Comparison of ENCODE assay signal across 18 cellular contexts in genomic region chr2:216807861-216808272, GRCh38. TPM values are rescaled to one million over a fixed set of nuclear protein-coding genes. Genes with fewer than 3 reads are reported as not detected.
DNase-seq lines count a peak whose midpoint lies in the region; ATAC-seq, FAIRE-seq and TF ChIP-seq lines count a peak whose summit lies in the region.
"Had no signal": no experiment of that assay in that cellular context is flagged by ENCODE, and none has a peak within 500 bp of the region (broad histone marks: within the 10 kb centered on the region; RNA-seq: fewer than 3 reads in every experiment).

No MANE protein-coding gene starts in this region.

- H2BK5ac ChIP-seq in H1 (ENCODE audit: low read depth, low read length), result no peak overlapping the region

- H2BK120ac ChIP-seq in H1 (replicated peaks; ENCODE audit: low read depth, low read length), result no peak overlapping the region

- no peak overlapping the region for H2BK12ac ChIP-seq in H1 (ENCODE audit: low read depth, low read length)

- H3K27me3 Mint-ChIP-seq in activated CD4-positive, alpha-beta memory T cell treated with anti-CD3 and anti-CD28 coated beads for 36 hours, result no peaks in the 10 kb centered on the region
- H3K27me3 Mint-ChIP-seq: brain had no signal

- H3K4me3 Mint-ChIP-seq in activated CD4-positive, alpha-beta memory T cell treated with anti-CD3 and anti-CD28 coated beads for 36 hours, result no peak overlapping the region
- H3K4me3 Mint-ChIP-seq: brain, memory B cell had no signal

- no peak overlapping the region for H3K23ac ChIP-seq in H1 (ENCODE audit: insufficient read length)

- no peak overlapping the region for H4K5ac ChIP-seq in H1 (ENCODE audit: insufficient read length, low read depth, low read length)

- DNase-seq in DMS 273 (lab: John Stamatoyannopoulos, UW; ENCODE audit: unreplicated experiment) (peak; percentile 73), DMS 273 treated with DMSO at 0.1 percent for 48 hours (lab: John Stamatoyannopoulos, UW) (no peak), NCI-H2196 treated with DMSO at 0.1 percent for 48 hours (lab: John Stamatoyannopoulos, UW; ENCODE audit: unreplicated experiment) (peak; percentile 84), H1 (ENCODE audit: low read depth in 1 of 2, low spot score in 2 of 2) (no peak), sciatic nerve (ENCODE audit: low spot score) (no peak), body of pancreas (no peak), DMS114 treated with DMSO at 0.1 percent for 48 hours (lab: John Stamatoyannopoulos, UW; ENCODE audit: unreplicated experiment) (no peak)
- DNase-seq in activated CD4-positive, alpha-beta memory T cell treated with anti-CD3 and anti-CD28 coated beads for 36 hours, result no peak
- DNase-seq: Caco-2, hippocampal formation, KBM-7 had no signal

- H2AK5ac ChIP-seq in H1 (ENCODE audit: low read depth, low read length), result no peak overlapping the region

- H3K79me2 ChIP-seq in H1 (ENCODE audit: control insufficient read depth in 1 of 2, insufficient read depth in 2 of 2, low read length in 2 of 2), result no peaks in the 10 kb centered on the region

- no peak overlapping the region for H2BK20ac ChIP-seq in H1 (ENCODE audit: low read length)

- no peak overlapping the region for H3K18ac ChIP-seq in H1 (ENCODE audit: extremely low read depth, low read length)

- peaks cover 8% of the 10 kb centered on the region for H3K23me2 ChIP-seq in H1 (ENCODE audit: low read depth, low read length)

- no peak overlapping the region for H3K9ac ChIP-seq in H1 (replicated peaks in 1 of 4; ENCODE audit: extremely low read depth in 1 of 4, low read depth in 3 of 4, low read length in 3 of 4)

- no peak overlapping the region for H3K4me2 ChIP-seq in H1 (ENCODE audit: insufficient read depth in 1 of 2, low read depth in 2 of 2, low read length in 2 of 2)

- H3K56ac ChIP-seq in H1 (replicated peaks; ENCODE audit: insufficient read length, low read depth, low read length), result no peak overlapping the region

- H3K14ac ChIP-seq in H1 (ENCODE audit: insufficient read length), result no peak overlapping the region

- no peaks in the 10 kb centered on the region for H3K36me3 Mint-ChIP-seq in activated CD4-positive, alpha-beta memory T cell treated with anti-CD3 and anti-CD28 coated beads for 36 hours
- H3K36me3 Mint-ChIP-seq: brain, memory B cell had no signal

- no peak overlapping the region for H3K4ac ChIP-seq in H1 (replicated peaks; ENCODE audit: insufficient read length, low read depth, low read length)

- WGBS in H1 (ENCODE audit: extremely low coverage in 1 of 2, insufficient coverage in 1 of 2, insufficient read length in 1 of 2, insufficient replicate concordance in 2 of 2, low coverage in 1 of 2, low lambda C conversion rate in 2 of 2, missing lambda C conversion rate in 1 of 2), 2 experiments, result 92% methylated on average over 7 of the region's 7 CpGs; no CpG with 5 or more reads in 1 of the 2 experiments
- 80 to 83% methylated on average over 6 to 7 of the region's 7 CpGs for WGBS in body of pancreas, 2 donors

- intact Hi-C loops in sciatic nerve (cut with DNase I), result no loop called here
- intact Hi-C loops in body of pancreas (cut with DNase I), result no loop called here
- intact Hi-C loops in activated CD4-positive, alpha-beta memory T cell treated with anti-CD3 and anti-CD28 coated beads for 36 hours (cut with micrococcal nuclease), result no loop called here

- H3K79me1 ChIP-seq in H1 (ENCODE audit: low read depth, low read length), result no peaks in the 10 kb centered on the region

- FAIRE-seq in H1 (lab: Jason Lieb, UNC), result no peak

- H3K9me3 ChIP-seq in H1 (ENCODE audit: insufficient read depth in 2 of 2, low read depth in 1 of 2, low read length in 1 of 2), result no peaks in the 10 kb centered on the region
- no peaks in the 10 kb centered on the region for H3K9me3 ChIP-seq in body of pancreas
- H3K9me3 ChIP-seq: Caco-2, tibial nerve had no signal

- POLR2A ChIA-PET in H1 (lab: Charles Lee; ENCODE audit: partially characterized antibody), result no interaction called here
- POLR2A ChIA-PET in activated CD4-positive, alpha-beta memory T cell treated with anti-CD3 and anti-CD28 coated beads for 36 hours (lab: Charles Lee), result no interaction called here

- H3K9me3 Mint-ChIP-seq in activated CD4-positive, alpha-beta memory T cell treated with anti-CD3 and anti-CD28 coated beads for 36 hours, result no peaks in the 10 kb centered on the region
- H3K9me3 Mint-ChIP-seq: activated T-helper 2 cell treated with anti-CD3 and anti-CD28 coated beads, Interferon-gamma antibody, Interleukin-2, Interleukin-4, amounts not matched to agents 10 μg/mL and 5 μg/mL and 100 μg/mL, durations not matched to agents 14 hours and 24 hours and 36 hours had no signal

- H2AFZ ChIP-seq in H1 (ENCODE audit: low read length), result 0 out of 2 replicates have a peak overlapping the region, but pooled peaks have one; percentile 1

- no peak overlapping the region for H4K91ac ChIP-seq in H1 (replicated peaks; ENCODE audit: insufficient read length, low read length)

- TF ChIP-seq POLR2A in H1 (IDR thresholded peaks at IDR 0.05; ENCODE audit: control extremely low read depth in 1 of 2, low read depth in 2 of 2, low read length in 2 of 2), result no peak
- no peak for TF ChIP-seq POLR2A in body of pancreas (IDR thresholded peaks at IDR 0.05)

- H3K36me3 ChIP-seq in H1 (ENCODE audit: control insufficient read depth in 2 of 4, insufficient read depth in 4 of 4, low read length in 3 of 4) (no peaks in the 10 kb centered on the region), body of pancreas (replicated peaks in 1 of 2; ENCODE audit: insufficient read depth in 1 of 2, low read depth in 2 of 2) (no peaks in the 10 kb centered on the region)
- H3K36me3 ChIP-seq: tibial nerve had no signal

- no peaks in the 10 kb centered on the region for H3K4me1 Mint-ChIP-seq in activated CD4-positive, alpha-beta memory T cell treated with anti-CD3 and anti-CD28 coated beads for 36 hours (ENCODE audit: low read depth)
- H3K4me1 Mint-ChIP-seq: memory B cell had no signal

- CTCF ChIA-PET in H1 (lab: Charles Lee; ENCODE audit: partially characterized antibody), result interaction anchor here (0.5 to 1.7 kb wide), 4 partner anchors 15 to 836 kb away, joined by 3 to 7 read pairs (median 4); no protein-coding TSS in a partner anchor
- CTCF ChIA-PET in activated CD4-positive, alpha-beta memory T cell treated with anti-CD3 and anti-CD28 coated beads for 36 hours (lab: Charles Lee), result no interaction called here

- TF ChIP-seq EP300 in H1 (IDR thresholded peaks at IDR 0.05; ENCODE audit: borderline replicate concordance in 1 of 2, low read depth in 2 of 2, low read length in 2 of 2), result no peak

- peaks cover 0 to 4% of the 10 kb centered on the region in 2 experiments for H4K20me1 ChIP-seq in H1 (replicated peaks in 1 of 2; ENCODE audit: control insufficient read depth in 1 of 2, insufficient read depth in 2 of 2, low read length in 2 of 2)

- H3K27me3 ChIP-seq in H1 (replicated peaks in 1 of 4; ENCODE audit: control insufficient read depth in 3 of 4, extremely low read depth in 1 of 4, insufficient read depth in 3 of 4, low read length in 3 of 4), result no peaks in the 10 kb centered on the region
- no peaks in the 10 kb centered on the region for H3K27me3 ChIP-seq in body of pancreas
- H3K27me3 ChIP-seq: tibial nerve had no signal

- TF ChIP-seq RAD21 in H1 (IDR thresholded peaks at IDR 0.05 in 1 of 2, conservative IDR thresholded peaks at IDR 0.05 in 1 of 2; ENCODE audit: low read depth in 2 of 2, low read length in 2 of 2), result no peak

- TF ChIP-seq CTCF in H1 (IDR thresholded peaks at IDR 0.05; ENCODE audit: control extremely low read depth in 1 of 3, insufficient read depth in 1 of 3, low read depth in 1 of 3, low read length in 3 of 3), result no peak
- no peak for TF ChIP-seq CTCF in body of pancreas (IDR thresholded peaks at IDR 0.05)

- H4K8ac ChIP-seq in H1 (ENCODE audit: extremely low read depth, insufficient read depth, low read length), result no peak overlapping the region

- H2BK15ac ChIP-seq in H1 (ENCODE audit: low read length), result no peak overlapping the region

- ATAC-seq in sciatic nerve, result peak; percentile 41
- ATAC-seq in body of pancreas, result no peak

- H3K4me1 ChIP-seq in H1 (replicated peaks in 1 of 4; ENCODE audit: control insufficient read depth in 3 of 4, insufficient read depth in 4 of 4, low read length in 3 of 4) (no peaks in the 10 kb centered on the region; a peak in 1 of 7 replicates), body of pancreas (no peaks in the 10 kb centered on the region)
- H3K4me1 ChIP-seq: Caco-2 had no signal

- no peak overlapping the region for H3K4me3 ChIP-seq in H1 (ENCODE audit: extremely low read depth in 1 of 4, insufficient read depth in 2 of 4, low read depth in 3 of 4, low read length in 4 of 4)
- no peak overlapping the region for H3K4me3 ChIP-seq in body of pancreas
- H3K4me3 ChIP-seq: tibial nerve had no signal

- H3K27ac ChIP-seq in H1 (ENCODE audit: low read depth, low read length) (no peak overlapping the region), body of pancreas (no peak overlapping the region)
- H3K27ac ChIP-seq: 22Rv1, epithelial cell of prostate, tibial nerve had no signal

- no peak overlapping the region for H3K27ac Mint-ChIP-seq in activated CD4-positive, alpha-beta memory T cell treated with anti-CD3 and anti-CD28 coated beads for 36 hours
- H3K27ac Mint-ChIP-seq: activated T-helper 2 cell treated with anti-CD3 and anti-CD28 coated beads, Interferon-gamma antibody, Interleukin-2, Interleukin-4, amounts not matched to agents 10 μg/mL and 5 μg/mL and 100 μg/mL, durations not matched to agents 14 hours and 24 hours and 36 hours; brain; memory B cell had no signal

TF ChIP-seq in H1, 55 proteins besides CTCF, POLR2A, EP300 and RAD21 (continues in another document):
- TF ChIP-seq SIX5 (IDR thresholded peaks at IDR 0.05; ENCODE audit: low read depth, low read length) (no peak), SAP30 (IDR thresholded peaks at IDR 0.05; ENCODE audit: insufficient read depth, insufficient replicate concordance, low read length) (no peak), ATF3 (IDR thresholded peaks at IDR 0.05; ENCODE audit: insufficient read depth, low read depth, low read length) (no peak), GTF2F1 (IDR thresholded peaks at IDR 0.05; ENCODE audit: borderline replicate concordance, low read depth, low read length) (no peak)

RNA-seq across cellular contexts. Expression of gene TNP1, which starts 52.0 kb away (rescaled TPM):
- total RNA-seq in H1 (2021; fragmentation: NEBNext Ultra II Directional; extraction: Animal tissue kit (Norgen Biotek cat#: 25700)), result not detected in 2 replicates
- not detected in 2 replicates for polyA plus RNA-seq in H1 (2011; rRNA removed)
- not detected for polyA plus RNA-seq in H1 (2011; cell fraction: cytosol; rRNA removed)
- not detected for polyA plus RNA-seq in H1 (2011; cell fraction: nucleus; rRNA removed)
- not detected in 4 replicates for polyA plus RNA-seq in H1 (2012, experiment 1 of 2)
- not detected for polyA plus RNA-seq in H1 (2012, experiment 2 of 2)
- polyA plus RNA-seq in H1 (2013, experiment 1 of 2), result not detected
- not detected for polyA plus RNA-seq in H1 (2013, experiment 2 of 2)
- polyA minus RNA-seq in H1 (2011; rRNA and poly(A)+ RNA removed), result not detected in 2 replicates
- not detected for polyA minus RNA-seq in H1 (2011; cell fraction: cytosol; rRNA and poly(A)+ RNA removed)
- not detected for polyA minus RNA-seq in H1 (2011; cell fraction: nucleus; rRNA and poly(A)+ RNA removed)
- not detected for total RNA-seq in sciatic nerve
- not detected for total RNA-seq in body of pancreas
- not detected for total RNA-seq in activated CD4-positive, alpha-beta memory T cell treated with anti-CD3 and anti-CD28 coated beads for 36 hours
- total RNA-seq: activated T-helper 2 cell treated with anti-CD3 and anti-CD28 coated beads, Interferon-gamma antibody, Interleukin-2, Interleukin-4, amounts not matched to agents 10 μg/mL and 5 μg/mL and 100 μg/mL, durations not matched to agents 14 hours and 24 hours and 36 hours; Caco-2; T-helper 2 cell treated with Interferon-gamma antibody and Interleukin-4, amounts not matched to agents 100 ng/mL and 5 ng/mL, for 36 hours; tibial nerve had no signal

Comparison
In these comparisons a context has a peak if more than half of its experiments do, and no peak if none do; other contexts are left out.
1. DNase-seq: peak in DMS 273 (single experiment) and NCI-H2196 treated with DMSO at 0.1 percent for 48 hours (single experiment); none in DMS 273 treated with DMSO at 0.1 percent for 48 hours (single experiment), H1 (0 of 2), sciatic nerve (single experiment), body of pancreas (0 of 4), DMS114 treated with DMSO at 0.1 percent for 48 hours (single experiment) and activated CD4-positive, alpha-beta memory T cell treated with anti-CD3 and anti-CD28 coated beads for 36 hours (single experiment).